ENCODE assay signal across 9 cellular contexts in the genomic region with DNA sequence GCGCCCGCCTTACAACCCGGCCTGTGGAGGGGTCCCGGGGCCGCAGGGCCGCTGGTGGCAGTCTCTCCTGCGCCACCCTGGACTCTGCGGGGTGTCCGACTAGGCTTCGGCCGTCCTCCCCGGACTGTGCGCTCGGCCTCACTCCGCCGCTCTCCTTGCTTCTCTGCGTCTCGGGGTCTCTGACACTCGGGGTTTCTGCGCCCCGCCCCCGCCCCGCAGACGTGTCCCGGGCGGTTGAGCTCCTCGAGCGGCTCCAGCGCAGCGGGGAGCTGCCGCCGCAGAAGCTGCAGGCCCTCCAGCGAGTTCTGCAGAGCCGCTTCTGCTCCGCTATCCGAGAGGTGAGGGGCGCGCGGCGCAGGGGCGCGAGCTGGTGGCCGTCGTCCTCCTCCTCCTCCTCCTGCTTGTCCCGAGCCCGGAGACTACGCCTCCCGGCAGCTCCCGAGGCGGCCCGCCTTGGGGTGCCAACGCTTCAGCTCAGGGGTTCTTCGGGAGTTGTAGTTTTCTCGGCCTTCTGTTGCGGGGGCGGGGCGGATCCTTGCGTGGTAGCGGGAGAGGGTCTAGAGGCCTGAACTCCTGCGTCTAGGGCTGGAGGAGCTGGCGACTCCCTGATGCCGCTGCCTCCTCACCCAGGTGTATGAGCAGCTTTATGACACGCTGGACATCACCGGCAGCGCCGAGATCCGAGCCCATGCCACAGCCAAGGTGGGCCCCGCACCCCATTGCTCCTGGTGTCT. TPM values are rescaled to one million over a fixed set of nuclear protein-coding genes. Genes with fewer than 3 reads are reported as not detected.
DNase-seq lines count a peak whose midpoint lies in the region; ATAC-seq and TF ChIP-seq lines count a peak whose summit lies in the region.
"Had no signal": no experiment of that assay in that cellular context is flagged by ENCODE, and none has a peak within 500 bp of the region (broad histone marks: within the 10 kb centered on the region; RNA-seq: fewer than 3 reads in every experiment).

No MANE protein-coding gene starts in this region.

- H3K27ac ChIP-seq in ascending aorta (peak overlapping the region; percentile 72 to 86), hepatocyte (peak overlapping the region; percentile 94)

- no peaks in the 10 kb centered on the region for H4K20me1 ChIP-seq in hepatocyte (ENCODE audit: insufficient read depth, poor library complexity, severe bottlenecking)

- H3K36me3 ChIP-seq in ascending aorta, result no peaks in the 10 kb centered on the region
- no peaks in the 10 kb centered on the region for H3K36me3 ChIP-seq in hepatocyte (replicated peaks; ENCODE audit: insufficient read depth, low read depth)

- DNase-seq in NCI-H748 (lab: John Stamatoyannopoulos, UW; ENCODE audit: unreplicated experiment) (peak; percentile 71), NCI-H748 treated with DMSO at 0.1 percent for 48 hours (lab: John Stamatoyannopoulos, UW) (no peak), RKO (ENCODE audit: low spot score) (peak; percentile 81), ascending aorta (ENCODE audit: low spot score in 2 of 2) (peak in 1 of 2 donors; percentile 84), hepatocyte (ENCODE audit: low spot score) (peak; percentile 81), putamen (ENCODE audit: low spot score) (peak; percentile 81)

- peaks cover 14 to 24% of the 10 kb centered on the region in 2 donors for H3K4me1 ChIP-seq in ascending aorta
- peaks cover 15% of the 10 kb centered on the region for H3K4me1 ChIP-seq in hepatocyte (ENCODE audit: insufficient read depth)

- ATAC-seq in GM18873 (IDR thresholded peaks at IDR 0.05; ENCODE audit: low FRiP score, unreplicated experiment) (no peak), HG02938 (IDR thresholded peaks at IDR 0.05; ENCODE audit: unreplicated experiment) (no peak)

- 6% methylated on average over 52 of the region's 68 CpGs for WGBS in hepatocyte (ENCODE audit: low lambda C conversion rate, missing lambda C conversion rate)

- H3K27me3 ChIP-seq in ascending aorta (no peaks in the 10 kb centered on the region), hepatocyte (no peaks in the 10 kb centered on the region)

- intact Hi-C loops in ascending aorta (cut with DNase I), result no loop called here

- H3K9me3 ChIP-seq in ascending aorta (no peaks in the 10 kb centered on the region), hepatocyte (ENCODE audit: low read depth) (no peaks in the 10 kb centered on the region)

- H3K9me2 ChIP-seq in hepatocyte (replicated peaks; ENCODE audit: insufficient read depth), result no peaks in the 10 kb centered on the region

- TF ChIP-seq CTCF in ascending aorta (IDR thresholded peaks at IDR 0.05) (no peak), hepatocyte (IDR thresholded peaks at IDR 0.05; ENCODE audit: poor library complexity) (no peak)

- H2AFZ ChIP-seq in hepatocyte, result peak overlapping the region; percentile 84

- H3K79me2 ChIP-seq in hepatocyte, result no peaks in the 10 kb centered on the region

- peak overlapping the region; percentile 84 to 99 for H3K4me3 ChIP-seq in ascending aorta
- peak overlapping the region; percentile 94 for H3K4me3 ChIP-seq in hepatocyte

- H3K4me2 ChIP-seq in hepatocyte, result peak overlapping the region; percentile 99

RNA-seq across cellular contexts. Expression of a gene that starts 0.6 kb away (rescaled TPM):
- total RNA-seq in ascending aorta, result 42.1 TPM
- total RNA-seq in hepatocyte, result 7.1 and 8.7 TPM in 2 replicates
- polyA plus RNA-seq in hepatocyte, result 18.0 and 20.6 TPM in 2 replicates

RNA-seq across cellular contexts. Expression of a gene that starts 4.1 kb away (rescaled TPM):
- total RNA-seq in ascending aorta, result not detected
- total RNA-seq in hepatocyte, result 1.9 TPM in 1 of 2 replicates, not detected in the other
- polyA plus RNA-seq in hepatocyte, result 2.6 and 2.7 TPM in 2 replicates

RNA-seq across cellular contexts. Expression of a gene that starts 4.5 kb away (rescaled TPM):
- 33.3 TPM for total RNA-seq in ascending aorta
- total RNA-seq in hepatocyte, result 4.4 and 11.3 TPM in 2 replicates
- 8.2 and 11.4 TPM in 2 replicates for polyA plus RNA-seq in hepatocyte

RNA-seq across cellular contexts. Expression of a gene that starts 29.5 kb away (rescaled TPM):
- total RNA-seq in ascending aorta (185 TPM), hepatocyte (164 and 190 TPM in 2 replicates)
- polyA plus RNA-seq in hepatocyte, result 248 and 294 TPM in 2 replicates

RNA-seq across cellular contexts. Expression of a gene that starts 40.4 kb away (rescaled TPM):
- total RNA-seq in ascending aorta, result not detected
- 0.44 and 0.50 TPM in 2 replicates for total RNA-seq in hepatocyte
- 0.33 and 0.48 TPM in 2 replicates for polyA plus RNA-seq in hepatocyte
- total RNA-seq: glomerular endothelial cell had no signal
